ENCODE assay signal across 25 cellular contexts in genomic region chr7:4225352-4225751, GRCh38.
"Had no signal": no experiment of that assay in that cellular context is flagged by ENCODE, and none has a peak within 500 bp of the region (broad histone marks: within the 10 kb centered on the region; RNA-seq: fewer than 3 reads in every experiment).

No MANE protein-coding gene starts in this region.

- H3K27ac ChIP-seq: esophagus muscularis mucosa, foreskin keratinocyte, heart left ventricle, pancreas, prostate gland, VCaP had no signal

- H3K36me3 ChIP-seq: esophagus muscularis mucosa, heart left ventricle, pancreas, prostate gland had no signal

- H3K4me2 ChIP-seq: smooth muscle cell had no signal

- H3K4me3 ChIP-seq: esophagus muscularis mucosa, heart left ventricle, pancreas, prostate gland, smooth muscle cell had no signal

- H3K4me1 ChIP-seq: esophagus muscularis mucosa, foreskin keratinocyte, heart left ventricle, pancreas, prostate gland had no signal

- H3K27me3 ChIP-seq: esophagus muscularis mucosa, foreskin keratinocyte, heart left ventricle, pancreas had no signal

- ATAC-seq: foreskin keratinocyte; heart left ventricle; left lobe of liver; stimulated activated memory B cell treated with anti-CD40 and anti-IgM and Interleukin-4, amounts not matched to agents 10 μg/mL and 1 μg/mL and 100 μg/mL, for 72 hours; stimulated activated naive CD8-positive, alpha-beta T cell treated with anti-CD3 and anti-CD28 coated beads, Interleukin-15, amount 100 ng/mL, for 72 hours had no signal

- DNase-seq: activated CD4-positive, alpha-beta T cell treated with anti-CD3 and anti-CD28 coated beads for 4 hours; activated CD4-positive, alpha-beta T cell treated with anti-CD3 and anti-CD28 coated beads, Interleukin-2, amount 50 U/mL, for 4 hours; activated effector memory CD4-positive, alpha-beta T cell treated with Interleukin-2 at 50 U/mL for 16 hours; activated naive CD4-positive, alpha-beta T cell treated with Interleukin-2 at 50 U/mL for 16 hours; activated naive CD8-positive, alpha-beta T cell treated with anti-CD3 and anti-CD28 coated beads, Interleukin-2, amount 10 ng/mL, durations not matched to agents 7 days and 5 days; amniotic stem cell; caudate nucleus; cortex of kidney; foreskin keratinocyte; hypothalamus; immature natural killer cell; mammary epithelial cell; stimulated activated CD4-positive, alpha-beta T cell treated with anti-CD3 and anti-CD28 coated beads, Interleukin-1b, Interleukin-23, amount 100 ng/mL, for 48 hours; stimulated activated CD4-positive, alpha-beta T cell treated with anti-CD3 and anti-CD28 coated beads, Interleukin-4, amount 100 ng/mL, for 4 hours; stimulated activated CD8-positive, alpha-beta memory T cell treated with anti-CD3 and anti-CD28 coated beads, Interleukin-4, amount 100 ng/mL, for 48 hours; stimulated activated naive CD8-positive, alpha-beta T cell treated with anti-CD3 and anti-CD28 coated beads, Interleukin-15, amount 100 ng/mL, for 72 hours; substantia nigra had no signal

- H3K9me3 ChIP-seq: esophagus muscularis mucosa, heart left ventricle, pancreas, prostate gland had no signal
